In genomic region chr11:96391698-96392307, GRCh38 we compare ENCODE assay signal across 13 cellular contexts. TPM values are rescaled to one million over a fixed set of nuclear protein-coding genes. Genes with fewer than 3 reads are reported as not detected.
DNase-seq lines count a peak whose midpoint lies in the region; ATAC-seq and TF ChIP-seq lines count a peak whose summit lies in the region.
"Had no signal": no experiment of that assay in that cellular context is flagged by ENCODE, and none has a peak within 500 bp of the region (broad histone marks: within the 10 kb centered on the region; RNA-seq: fewer than 3 reads in every experiment).

No MANE protein-coding gene starts in this region.

- peak overlapping the region in 1 of 2 donors; percentile 11 for H3K27ac Mint-ChIP-seq in T-cell
- H3K27ac Mint-ChIP-seq: IgD-negative memory B cell had no signal

- H3K36me3 Mint-ChIP-seq in T-cell: peaks cover 10% of the 10 kb centered on the region

- CTCF ChIA-PET in T-cell (lab: Charles Lee): interaction anchor here in 1 of 2 donors (1.0 kb wide), 1 partner anchor 49 kb away, joined by 4 read pairs; the partner anchor contains the start of gene MAML2

- H3F3A ChIP-seq in DOHH2 (ENCODE audit: control insufficient read depth, insufficient read depth): 0 out of 2 replicates have a peak, but pooled peaks cover 3% of the 10 kb centered on the region

- H3K79me2 ChIP-seq in ACC112 (ENCODE audit: control insufficient read depth, insufficient read depth, low read length, unreplicated experiment) (peaks cover 51% of the 10 kb centered on the region), DOHH2 (ENCODE audit: control insufficient read depth, low read length) (peaks cover 50% of the 10 kb centered on the region)

- peaks cover 0 to 5% (median 4%) of the 10 kb centered on the region in 3 donors for H3K9me3 Mint-ChIP-seq in T-cell
- H3K9me3 Mint-ChIP-seq: IgD-negative memory B cell had no signal

- H2AFZ ChIP-seq in ACC112 (ENCODE audit: low read length, unreplicated experiment): no peak overlapping the region

- ATAC-seq in T-cell (replicated peaks in 1 of 4): no peak
- ATAC-seq in GM19467 (IDR thresholded peaks at IDR 0.05; ENCODE audit: unreplicated experiment): no peak
- no peak for ATAC-seq in GM21423 (IDR thresholded peaks at IDR 0.05; ENCODE audit: unreplicated experiment)
- ATAC-seq in GM21619 (IDR thresholded peaks at IDR 0.05; ENCODE audit: unreplicated experiment): no peak
- ATAC-seq: gastroesophageal sphincter, sciatic nerve had no signal

- H4K20me1 ChIP-seq in DOHH2 (ENCODE audit: control insufficient read depth, insufficient read depth, low read depth, low read length): no peaks in the 10 kb centered on the region

- H3K4me3 ChIP-seq in ACC112 (ENCODE audit: low read depth, low read length): peak overlapping the region; percentile 97
- 0 out of 2 replicates have a peak overlapping the region, but pooled peaks have one; percentile 85 for H3K4me3 ChIP-seq in DOHH2 (ENCODE audit: low read length)
- H3K4me3 ChIP-seq in fibroblast of mammary gland (ENCODE audit: control insufficient read depth, low read depth, low read length): no peak overlapping the region
- H3K4me3 ChIP-seq: gastroesophageal sphincter had no signal

- DNase-seq in T-cell (no peak), fibroblast of mammary gland (ENCODE audit: low read depth) (peak; percentile 11), SKM-1 treated with dmso at 0.1 percent for 144 hours (lab: John Stamatoyannopoulos, UW; ENCODE audit: unreplicated experiment) (no peak)
- DNase-seq: activated CD8-positive, alpha-beta memory T cell treated with anti-CD3 and anti-CD28 coated beads for 24 hours; Caco-2 had no signal

- no peaks in the 10 kb centered on the region for H3K9me3 ChIP-seq in DOHH2 (ENCODE audit: control insufficient read depth, insufficient read depth, low read length)
- H3K9me3 ChIP-seq: Caco-2, gastroesophageal sphincter had no signal

- H3K4me2 ChIP-seq in DOHH2 (ENCODE audit: low read length): 0 out of 2 replicates have a peak overlapping the region, but pooled peaks have one; percentile 84

- no peaks in the 10 kb centered on the region for H3K27me3 Mint-ChIP-seq in T-cell
- H3K27me3 Mint-ChIP-seq: IgD-negative memory B cell had no signal

- H3K27ac ChIP-seq in ACC112 (ENCODE audit: low read depth, low read length) (peak overlapping the region; percentile 25; the same call in 1 of the 2 replicates), DOHH2 (ENCODE audit: low read depth, low read length) (no peak overlapping the region)
- H3K27ac ChIP-seq: gastroesophageal sphincter had no signal

- H3K36me3 ChIP-seq in ACC112 (ENCODE audit: insufficient read depth, low read length) (no peaks in the 10 kb centered on the region), DOHH2 (ENCODE audit: control insufficient read depth, low read length) (peaks cover 22% of the 10 kb centered on the region)
- H3K36me3 ChIP-seq: gastroesophageal sphincter had no signal

- H3K4me1 ChIP-seq in ACC112 (ENCODE audit: control insufficient read depth, insufficient read depth, low read length, unreplicated experiment) (peaks cover 34% of the 10 kb centered on the region), DOHH2 (ENCODE audit: control insufficient read depth, low read length) (peaks cover 28% of the 10 kb centered on the region)

- H3K9me2 ChIP-seq in DOHH2 (replicated peaks; ENCODE audit: control insufficient read depth, low read length): no peaks in the 10 kb centered on the region

- H3K4me1 Mint-ChIP-seq in T-cell: peaks cover 35 to 42% (median 41%) of the 10 kb centered on the region in 3 donors

- H3K27me3 ChIP-seq in ACC112 (ENCODE audit: insufficient read depth, low read length) (no peaks in the 10 kb centered on the region), DOHH2 (ENCODE audit: control insufficient read depth, low read length) (no peaks in the 10 kb centered on the region)
- H3K27me3 ChIP-seq: gastroesophageal sphincter had no signal

- peak overlapping the region in 2 of 3 donors; percentile 55 to 93 for H3K4me3 Mint-ChIP-seq in T-cell

- POLR2A ChIA-PET in T-cell (lab: Charles Lee): no interaction called here

- TF ChIP-seq CTCF in DOHH2 (IDR thresholded peaks at IDR 0.05; ENCODE audit: low read depth, low read length, poor library complexity, severe bottlenecking) (peak; percentile 25), fibroblast of mammary gland (conservative IDR thresholded peaks at IDR 0.05; ENCODE audit: control insufficient read depth, insufficient read depth, low read depth, low read length) (peak; percentile 15)

RNA-seq across cellular contexts. Expression of gene JRKL, which starts 2.0 kb away (rescaled TPM):
- total RNA-seq in T-cell: 10 to 100 TPM in 3 of 5 donors, 1 to 10 TPM in 2; 4.8 to 15.6 (median 12.3) TPM

RNA-seq across cellular contexts. Expression of gene CCDC82, which starts 2.1 kb away (rescaled TPM):
- total RNA-seq in T-cell: 10 to 100 TPM; 28.9 to 37.1 (median 33.5) TPM

RNA-seq across cellular contexts. Expression of gene MAML2, which starts 48.8 kb away (rescaled TPM):
- 10 to 100 TPM; 30.4 to 66.7 (median 35.1) TPM for total RNA-seq in T-cell
